10 cellular contexts compared by ENCODE assay signal in genomic region chr19:35641515-35642151, GRCh38. TPM values are rescaled to one million over a fixed set of nuclear protein-coding genes. Genes with fewer than 3 reads are reported as not detected.
DNase-seq lines count a peak whose midpoint lies in the region; TF ChIP-seq lines count a peak whose summit lies in the region.
"Had no signal": no experiment of that assay in that cellular context is flagged by ENCODE, and none has a peak within 500 bp of the region (broad histone marks: within the 10 kb centered on the region; RNA-seq: fewer than 3 reads in every experiment).

A gene with protein sequence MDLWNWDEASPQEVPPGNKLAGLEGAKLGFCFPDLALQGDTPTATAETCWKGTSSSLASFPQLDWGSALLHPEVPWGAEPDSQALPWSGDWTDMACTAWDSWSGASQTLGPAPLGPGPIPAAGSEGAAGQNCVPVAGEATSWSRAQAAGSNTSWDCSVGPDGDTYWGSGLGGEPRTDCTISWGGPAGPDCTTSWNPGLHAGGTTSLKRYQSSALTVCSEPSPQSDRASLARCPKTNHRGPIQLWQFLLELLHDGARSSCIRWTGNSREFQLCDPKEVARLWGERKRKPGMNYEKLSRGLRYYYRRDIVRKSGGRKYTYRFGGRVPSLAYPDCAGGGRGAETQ (plus strand): TSS chr19:35641745. CDS start chr19:35642461, 716 bp downstream.

- H3K9me3 Mint-ChIP-seq in activated naive CD4-positive, alpha-beta T cell treated with anti-CD3 and anti-CD28 coated beads, Interleukin-2, amount 10 ng/mL, durations not matched to agents 7 days and 5 days: no peaks in the 10 kb centered on the region

- H3K4me3 Mint-ChIP-seq in activated naive CD4-positive, alpha-beta T cell treated with anti-CD3 and anti-CD28 coated beads, Interleukin-2, amount 10 ng/mL, durations not matched to agents 7 days and 5 days: peak within 1 kb of the TSS; percentile 71

- peaks cover 45% of the 10 kb centered on the region for H3K4me1 Mint-ChIP-seq in activated naive CD4-positive, alpha-beta T cell treated with anti-CD3 and anti-CD28 coated beads, Interleukin-2, amount 10 ng/mL, durations not matched to agents 7 days and 5 days

- no peak for TF ChIP-seq CTCF in BE2C (IDR thresholded peaks at IDR 0.05; ENCODE audit: low read depth, low read length)
- no peak for TF ChIP-seq CTCF in thyroid gland (IDR thresholded peaks at IDR 0.05)

- CTCF ChIA-PET in activated naive CD4-positive, alpha-beta T cell treated with anti-CD3 and anti-CD28 coated beads, Interleukin-2, amount 10 ng/mL, durations not matched to agents 7 days and 5 days (lab: Charles Lee): no interaction called here

- H4K20me1 ChIP-seq in Karpas-422 (ENCODE audit: insufficient read depth, low read depth, low read length): no peaks in the 10 kb centered on the region

- DNase-seq in BE2C (peak; percentile 52), Karpas-422 (peak; percentile 78), left kidney (ENCODE audit: low read depth, low spot score) (peak; percentile 75), thyroid gland (no peak), medulla oblongata (ENCODE audit: extremely low spot score) (no peak), GM19240 (ENCODE audit: insufficient read length, low spot score) (no peak), NCI-H510A (lab: John Stamatoyannopoulos, UW) (no peak)
- DNase-seq in activated naive CD4-positive, alpha-beta T cell treated with anti-CD3 and anti-CD28 coated beads, Interleukin-2, amount 10 ng/mL, durations not matched to agents 7 days and 5 days: peak; percentile 73
- DNase-seq: hypothalamus, NCI-H774 had no signal

- H3K27ac Mint-ChIP-seq in activated naive CD4-positive, alpha-beta T cell treated with anti-CD3 and anti-CD28 coated beads, Interleukin-2, amount 10 ng/mL, durations not matched to agents 7 days and 5 days: peak within 1 kb of the TSS; percentile 19

- peak within 1 kb of the TSS; percentile 79; the same call in 1 of the 2 replicates for H2AFZ ChIP-seq in Karpas-422 (ENCODE audit: low read length)

- no peaks in the 10 kb centered on the region for H3K27me3 ChIP-seq in BE2C
- H3K27me3 ChIP-seq in Karpas-422 (ENCODE audit: low read length): no peaks in the 10 kb centered on the region
- no peaks in the 10 kb centered on the region for H3K27me3 ChIP-seq in thyroid gland

- H3K36me3 ChIP-seq in BE2C (peaks cover 5% of the 10 kb centered on the region), Karpas-422 (ENCODE audit: insufficient read depth, low read length) (no peaks in the 10 kb centered on the region), thyroid gland (peaks cover 13 to 17% of the 10 kb centered on the region in 2 donors)

- H3K9ac ChIP-seq in Karpas-422 (ENCODE audit: low read length): peak within 1 kb of the TSS; percentile 80

- peak within 1 kb of the TSS; percentile 48; the same call in 1 of the 2 replicates for H3K27ac ChIP-seq in Karpas-422 (ENCODE audit: low read length)
- no peak within 1 kb of the TSS for H3K27ac ChIP-seq in thyroid gland

- TF ChIP-seq POLR2A in thyroid gland (IDR thresholded peaks at IDR 0.05): no peak

- H3K79me2 ChIP-seq in Karpas-422 (ENCODE audit: low read length): no peaks in the 10 kb centered on the region

- H3K4me3 ChIP-seq in BE2C (ENCODE audit: low read depth, low read length) (no peak within 1 kb of the TSS), Karpas-422 (ENCODE audit: low read length) (peak within 1 kb of the TSS; percentile 77), thyroid gland (replicated peaks in 1 of 3) (no peak within 1 kb of the TSS)

- H3K36me3 Mint-ChIP-seq in activated naive CD4-positive, alpha-beta T cell treated with anti-CD3 and anti-CD28 coated beads, Interleukin-2, amount 10 ng/mL, durations not matched to agents 7 days and 5 days: peaks cover 7% of the 10 kb centered on the region

- H3K9me2 ChIP-seq in Karpas-422 (replicated peaks; ENCODE audit: insufficient read depth, low read length): no peaks in the 10 kb centered on the region

- no peaks in the 10 kb centered on the region for H3K27me3 Mint-ChIP-seq in activated naive CD4-positive, alpha-beta T cell treated with anti-CD3 and anti-CD28 coated beads, Interleukin-2, amount 10 ng/mL, durations not matched to agents 7 days and 5 days

- WGBS in thyroid gland, 2 donors: 25 to 29% methylated on average over 10 to 18 of the region's 28 CpGs

- H3K4me2 ChIP-seq in Karpas-422 (ENCODE audit: low read depth, low read length, poor library complexity, severe bottlenecking): peak within 1 kb of the TSS; percentile 98

- intact Hi-C loops in thyroid gland (cut with DNase I): no loop called here

- H3K9me3 ChIP-seq in BE2C (no peaks in the 10 kb centered on the region), Karpas-422 (ENCODE audit: low read length) (no peaks in the 10 kb centered on the region), thyroid gland (no peaks in the 10 kb centered on the region)

- H3K4me1 ChIP-seq in BE2C (peaks cover 7% of the 10 kb centered on the region; the same call in 1 of the 2 replicates), Karpas-422 (ENCODE audit: low read length) (peaks cover 42% of the 10 kb centered on the region), thyroid gland (peaks cover 4 to 26% of the 10 kb centered on the region in 2 donors)

RNA-seq across cellular contexts. Expression of the gene that starts here (rescaled TPM):
- 0.94 TPM for polyA plus RNA-seq in BE2C (2012; ENCODE audit: insufficient read depth, insufficient read length, low read depth)
- 0.54 and 0.75 TPM in 2 replicates for total RNA-seq in Karpas-422 (2014; rRNA removed; shearing (Covaris generic); ENCODE audit: low replicate concordance)
- under 1 TPM in 1 of 4 donors, not detected in 3; 0.56 TPM for total RNA-seq in thyroid gland

Comparison
In these comparisons a context has a peak if more than half of its experiments do, and no peak if none do; other contexts are left out.
1. Peak in DNase-seq, H3K4me3 ChIP-seq, H3K27ac ChIP-seq, H3K9ac ChIP-seq and H3K4me2 ChIP-seq in Karpas-422; RNA of the gene not detected or under 1 TPM.
2. DNase-seq: peak in BE2C (single experiment), activated naive CD4-positive, alpha-beta T cell treated with anti-CD3 and anti-CD28 coated beads, Interleukin-2, amount 10 ng/mL, durations not matched to agents 7 days and 5 days (single experiment) and left kidney (single experiment); none in thyroid gland (0 of 2), medulla oblongata (single experiment), GM19240 (single experiment) and NCI-H510A (single experiment).